In genomic region chr9:120791161-120791560, GRCh38 we compare ENCODE assay signal across 11 cellular contexts. TPM values are rescaled to one million over a fixed set of nuclear protein-coding genes. Genes with fewer than 3 reads are reported as not detected.
DNase-seq lines count a peak whose midpoint lies in the region; ATAC-seq, FAIRE-seq and TF ChIP-seq lines count a peak whose summit lies in the region.
"Had no signal": no experiment of that assay in that cellular context is flagged by ENCODE, and none has a peak within 500 bp of the region (broad histone marks: within the 10 kb centered on the region; RNA-seq: fewer than 3 reads in every experiment).

No MANE protein-coding gene starts in this region.

- H4K20me1 ChIP-seq in SU-DHL-6 (ENCODE audit: low read depth, low read length) (no peaks in the 10 kb centered on the region), endothelial cell of umbilical vein (replicated peaks; ENCODE audit: control insufficient read depth, extremely low read depth, insufficient read depth, low read length) (no peaks in the 10 kb centered on the region)

- H3K36me3 ChIP-seq in SU-DHL-6 (ENCODE audit: low read length) (peaks cover 8% of the 10 kb centered on the region; the same call in 1 of the 2 replicates), endothelial cell of umbilical vein (ENCODE audit: control insufficient read depth in 2 of 2, extremely low read depth in 1 of 2, insufficient read depth in 2 of 2, low read length in 2 of 2) (peaks cover 6 to 7% of the 10 kb centered on the region in 2 experiments), aorta (ENCODE audit: control insufficient read depth in 1 of 2, insufficient read depth in 2 of 2, low read length in 1 of 2) (peaks cover 1 to 5% of the 10 kb centered on the region in 2 donors)

- no peak for ATAC-seq in activated T-cell treated with anti-CD3 and anti-CD28 coated beads, Interleukin-2, amount 50 U/mL, for 72 hours (replicated peaks in 1 of 2)
- ATAC-seq in aorta (ENCODE audit: low FRiP score), result no peak
- ATAC-seq in GM19023 (IDR thresholded peaks at IDR 0.05; ENCODE audit: unreplicated experiment), result no peak

- no peaks in the 10 kb centered on the region for H3K9me1 ChIP-seq in endothelial cell of umbilical vein (replicated peaks; ENCODE audit: control insufficient read depth, extremely low read depth, insufficient read depth, low read length)

- H3K4me2 ChIP-seq in SU-DHL-6 (ENCODE audit: low read depth, low read length, poor library complexity, severe bottlenecking) (peak overlapping the region; percentile 86), endothelial cell of umbilical vein (ENCODE audit: insufficient read depth, low read length) (peak overlapping the region; percentile 14)

- H3K4me1 ChIP-seq in endothelial cell of umbilical vein (ENCODE audit: control insufficient read depth, extremely low read depth, insufficient read depth, low read length) (peaks cover 27% of the 10 kb centered on the region), aorta (ENCODE audit: control insufficient read depth in 1 of 2, insufficient read depth in 2 of 2, low read length in 2 of 2) (peaks cover 2 to 7% of the 10 kb centered on the region in 2 donors)

- FAIRE-seq in endothelial cell of umbilical vein (lab: Jason Lieb, UNC), result no peak

- intact Hi-C loops in endothelial cell of umbilical vein (cut with micrococcal nuclease) (no loop called here), aorta (cut with DNase I) (no loop called here)

- H3K9me3 Mint-ChIP-seq in activated T-cell treated with anti-CD3 and anti-CD28 coated beads, Interleukin-2, amount 50 U/mL, for 72 hours, result peaks cover 0 to 1% of the 10 kb centered on the region in 2 donors

- H3K27me3 Mint-ChIP-seq in activated T-cell treated with anti-CD3 and anti-CD28 coated beads, Interleukin-2, amount 50 U/mL, for 72 hours (ENCODE audit: low read depth), result no peaks in the 10 kb centered on the region

- no peak overlapping the region for H3K4me3 ChIP-seq in SU-DHL-6 (ENCODE audit: insufficient read depth, low read length, poor library complexity, severe bottlenecking)
- no peak overlapping the region for H3K4me3 ChIP-seq in endothelial cell of umbilical vein (replicated peaks in 1 of 3; ENCODE audit: insufficient read depth in 1 of 3, low read depth in 1 of 3, low read length in 3 of 3)
- no peak overlapping the region for H3K4me3 ChIP-seq in aorta (ENCODE audit: low read length in 2 of 2)

- DNase-seq in activated T-cell treated with anti-CD3 and anti-CD28 coated beads, Interleukin-2, amount 50 U/mL, for 72 hours, result no peak
- DNase-seq in activated T-cell treated with anti-CD3 and anti-CD28 coated beads, Interleukin-2, amount 50 U/mL, for 48 hours, result no peak
- DNase-seq in endothelial cell of umbilical vein (ENCODE audit: low read depth, low spot score) (peak; percentile 12), renal cortical epithelial cell (ENCODE audit: low read depth) (peak; percentile 13), aorta (no peak), Kasumi-1 (lab: John Stamatoyannopoulos, UW) (no peak)
- DNase-seq: activated CD4-positive, CD25-positive, alpha-beta regulatory T cell; stimulated activated CD4-positive, alpha-beta T cell treated with anti-CD3 and anti-CD28 coated beads, Interleukin-1b, Interleukin-23, amount 100 ng/mL, for 48 hours had no signal

- POLR2A ChIA-PET in endothelial cell of umbilical vein (lab: Charles Lee), result no interaction called here

- H3K27me3 ChIP-seq in SU-DHL-6 (ENCODE audit: low read length) (no peaks in the 10 kb centered on the region), endothelial cell of umbilical vein (ENCODE audit: control insufficient read depth in 2 of 2, insufficient read depth in 2 of 2, low read length in 2 of 2) (no peaks in the 10 kb centered on the region), aorta (ENCODE audit: control insufficient read depth in 1 of 2, insufficient read depth in 2 of 2, low read length in 1 of 2) (no peaks in the 10 kb centered on the region)
- H3K27me3 ChIP-seq: ascending aorta had no signal

- H2AFZ ChIP-seq in SU-DHL-6 (ENCODE audit: low read depth, low read length, severe bottlenecking) (no peak overlapping the region), endothelial cell of umbilical vein (ENCODE audit: low read depth, low read length) (no peak overlapping the region)

- H3K36me3 Mint-ChIP-seq in activated T-cell treated with anti-CD3 and anti-CD28 coated beads, Interleukin-2, amount 50 U/mL, for 72 hours (ENCODE audit: insufficient read depth in 2 of 2), result peaks cover 9 to 19% of the 10 kb centered on the region in 2 donors

- no peak for TF ChIP-seq POLR2A in endothelial cell of umbilical vein (IDR thresholded peaks at IDR 0.05; ENCODE audit: low read depth, low read length)

- CTCF ChIA-PET in endothelial cell of umbilical vein (lab: Charles Lee), result no interaction called here

- H3K27ac Mint-ChIP-seq in activated T-cell treated with anti-CD3 and anti-CD28 coated beads, Interleukin-2, amount 50 U/mL, for 72 hours, result peak overlapping the region; percentile 87

- H3K4me1 Mint-ChIP-seq in activated T-cell treated with anti-CD3 and anti-CD28 coated beads, Interleukin-2, amount 50 U/mL, for 72 hours (ENCODE audit: low read depth), result peaks cover 68% of the 10 kb centered on the region

- BruUV-seq in endothelial cell of umbilical vein (replicated peaks; lab: Mats Ljungman, UMichigan), result no TSS peak

- no peaks in the 10 kb centered on the region for H3K9me2 ChIP-seq in SU-DHL-6 (replicated peaks; ENCODE audit: insufficient read depth, low read length)

- no peaks in the 10 kb centered on the region for H3F3A ChIP-seq in SU-DHL-6 (ENCODE audit: insufficient read depth)

- H3K9ac ChIP-seq in SU-DHL-6 (ENCODE audit: low read length), result no peak overlapping the region
- H3K9ac ChIP-seq in endothelial cell of umbilical vein (replicated peaks; ENCODE audit: extremely low read depth, insufficient read depth, low read length), result no peak overlapping the region

- TF ChIP-seq CTCF in SU-DHL-6 (IDR thresholded peaks at IDR 0.05; ENCODE audit: insufficient read depth, low read length, poor library complexity, severe bottlenecking) (no peak), endothelial cell of umbilical vein (IDR thresholded peaks at IDR 0.05; ENCODE audit: extremely low read depth in 1 of 2, insufficient read depth in 1 of 2, low read depth in 1 of 2, low read length in 2 of 2) (no peak)

- H3K27ac ChIP-seq in SU-DHL-6 (ENCODE audit: low read depth, low read length) (no peak overlapping the region), endothelial cell of umbilical vein (ENCODE audit: insufficient read depth, low read depth, low read length) (no peak overlapping the region), aorta (ENCODE audit: low read depth in 1 of 2, low read length in 2 of 2) (no peak overlapping the region)
- H3K27ac ChIP-seq: ascending aorta had no signal

- dilution Hi-C loops in endothelial cell of umbilical vein (cut with MboI; ENCODE audit: extremely low pct_ligation_motif_present, low sequenced_read_pairs), result no loop called here

- H3K9me3 ChIP-seq in SU-DHL-6 (ENCODE audit: insufficient read depth, low read length) (no peaks in the 10 kb centered on the region), endothelial cell of umbilical vein (replicated peaks; ENCODE audit: control insufficient read depth, insufficient read depth, low read length) (no peaks in the 10 kb centered on the region), aorta (ENCODE audit: control insufficient read depth, low read length) (no peaks in the 10 kb centered on the region)
- H3K9me3 ChIP-seq: ascending aorta had no signal

- H3K79me2 ChIP-seq in SU-DHL-6 (ENCODE audit: insufficient read depth, low read length) (peaks cover 73% of the 10 kb centered on the region), endothelial cell of umbilical vein (ENCODE audit: control insufficient read depth, insufficient read depth, low read length) (peaks cover 61% of the 10 kb centered on the region)

- H3K4me3 Mint-ChIP-seq in activated T-cell treated with anti-CD3 and anti-CD28 coated beads, Interleukin-2, amount 50 U/mL, for 72 hours, result peak overlapping the region; percentile 84 to 96

- 75 to 78% methylated on average over 3 of the region's 3 CpGs for WGBS in aorta, 2 donors

TF ChIP-seq in endothelial cell of umbilical vein, 7 proteins besides CTCF, POLR2A, EP300 and RAD21 (continues in another document):
- TF ChIP-seq POLR2AphosphoS5 (IDR thresholded peaks at IDR 0.05; ENCODE audit: insufficient read depth, low read depth, low read length) (no peak), JUN (IDR thresholded peaks at IDR 0.05; ENCODE audit: borderline replicate concordance, insufficient read depth, insufficient read length, low read depth) (no peak), FOS (IDR thresholded peaks at IDR 0.05; ENCODE audit: borderline replicate concordance, insufficient read depth, low read length) (no peak)
- TF ChIP-seq, protein P1, sequence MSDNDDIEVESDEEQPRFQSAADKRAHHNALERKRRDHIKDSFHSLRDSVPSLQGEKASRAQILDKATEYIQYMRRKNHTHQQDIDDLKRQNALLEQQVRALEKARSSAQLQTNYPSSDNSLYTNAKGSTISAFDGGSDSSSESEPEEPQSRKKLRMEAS (IDR thresholded peaks at IDR 0.05; ENCODE audit: insufficient read depth, insufficient read length), result no peak

RNA-seq across cellular contexts. Expression of gene FBXW2, which starts 2.1 kb away (rescaled TPM):
- 10 to 100 TPM; 72.6 to 78.5 TPM for total RNA-seq in activated T-cell treated with anti-CD3 and anti-CD28 coated beads, Interleukin-2, amount 50 U/mL, for 72 hours
- total RNA-seq in endothelial cell of umbilical vein (70.2 and 72.3 TPM in 2 replicates), renal cortical epithelial cell (24.3 and 43.9 TPM in 2 replicates), aorta (10 to 100 TPM; 72.1 to 74.0 TPM)
- polyA plus RNA-seq in endothelial cell of umbilical vein (23.9 and 32.5 TPM in 2 replicates), aorta (10 to 100 TPM; 23.4 to 29.8 TPM)
- 33.5 and 34.1 TPM in 2 replicates for polyA plus RNA-seq in endothelial cell of umbilical vein (2011; cell fraction: cytosol; rRNA removed)
- 49.8 and 63.3 TPM in 2 replicates for polyA plus RNA-seq in endothelial cell of umbilical vein (2011; cell fraction: nucleus; rRNA removed)
- 35.9 and 53.8 TPM in 2 replicates for polyA plus RNA-seq in endothelial cell of umbilical vein (2012)
- 82.9 and 87.9 TPM in 2 replicates for polyA minus RNA-seq in endothelial cell of umbilical vein
- polyA minus RNA-seq in endothelial cell of umbilical vein (2011; cell fraction: cytosol; rRNA and poly(A)+ RNA removed), result 32.4 TPM
- 31.7 and 35.1 TPM in 2 replicates for polyA minus RNA-seq in endothelial cell of umbilical vein (2011; cell fraction: nucleus; rRNA and poly(A)+ RNA removed)

RNA-seq across cellular contexts. Expression of gene PSMD5, which starts 51.6 kb away (rescaled TPM):
- 10 to 100 TPM; 48.6 to 59.0 TPM for total RNA-seq in activated T-cell treated with anti-CD3 and anti-CD28 coated beads, Interleukin-2, amount 50 U/mL, for 72 hours
- total RNA-seq in endothelial cell of umbilical vein (62.2 and 70.2 TPM in 2 replicates), renal cortical epithelial cell (25.5 and 38.4 TPM in 2 replicates), aorta (10 to 100 TPM; 41.2 to 44.8 TPM)
- polyA plus RNA-seq in endothelial cell of umbilical vein (15.9 and 20.4 TPM in 2 replicates), aorta (10 to 100 TPM; 17.4 to 24.8 TPM)
- polyA plus RNA-seq in endothelial cell of umbilical vein (2011; cell fraction: cytosol; rRNA removed), result 24.0 and 25.7 TPM in 2 replicates
- 18.3 and 30.9 TPM in 2 replicates for polyA plus RNA-seq in endothelial cell of umbilical vein (2011; cell fraction: nucleus; rRNA removed)
- polyA plus RNA-seq in endothelial cell of umbilical vein (2012), result 40.2 and 52.5 TPM in 2 replicates
- polyA minus RNA-seq in endothelial cell of umbilical vein, result 25.2 and 32.3 TPM in 2 replicates
- 33.8 TPM for polyA minus RNA-seq in endothelial cell of umbilical vein (2011; cell fraction: cytosol; rRNA and poly(A)+ RNA removed)
- polyA minus RNA-seq in endothelial cell of umbilical vein (2011; cell fraction: nucleus; rRNA and poly(A)+ RNA removed), result 16.3 and 21.7 TPM in 2 replicates

Comparison
In these comparisons a context has a peak if more than half of its experiments do, and no peak if none do; other contexts are left out.
1. DNase-seq: peak in endothelial cell of umbilical vein (single experiment) and renal cortical epithelial cell (single experiment); none in activated T-cell treated with anti-CD3 and anti-CD28 coated beads, Interleukin-2, amount 50 U/mL, for 72 hours (0 of 2), activated T-cell treated with anti-CD3 and anti-CD28 coated beads, Interleukin-2, amount 50 U/mL, for 48 hours (0 of 2), aorta (0 of 2) and Kasumi-1 (0 of 2).